In the genomic region with DNA sequence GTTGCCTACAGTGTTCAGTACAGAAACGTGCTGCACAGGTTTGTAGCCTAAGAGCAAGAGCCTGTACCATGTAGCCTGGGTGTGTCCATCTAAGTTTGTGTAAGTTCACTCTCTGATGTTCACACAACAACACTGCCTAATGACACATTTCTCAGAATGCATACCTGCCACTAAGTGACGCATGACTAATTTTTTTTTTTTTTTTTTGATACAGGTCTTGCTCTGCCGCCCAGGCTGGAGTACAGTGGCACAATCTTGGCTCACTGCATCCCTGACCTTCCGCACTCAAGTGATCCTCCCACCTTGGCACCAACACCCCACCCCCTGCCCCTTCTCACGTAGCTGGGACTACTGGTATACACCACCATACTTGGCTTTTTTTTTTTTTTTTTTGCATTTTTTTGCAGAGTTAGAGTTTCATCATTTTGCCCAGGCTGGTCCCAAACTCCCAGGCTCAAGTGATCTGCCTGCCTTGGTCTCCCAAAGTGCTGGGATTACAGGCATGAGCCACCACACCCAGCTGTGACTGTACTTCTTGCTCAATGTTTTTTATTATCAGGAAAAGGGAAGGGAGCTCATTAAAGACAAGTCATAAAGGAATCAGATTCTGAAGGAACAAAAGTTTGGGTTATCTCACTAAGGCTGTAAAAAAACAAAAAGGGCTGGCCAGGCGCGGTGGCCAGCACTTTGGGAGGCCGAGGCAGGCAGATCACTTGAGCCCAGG, we compare ENCODE assay signal across 1 cellular context.
TF ChIP-seq lines count a peak whose summit lies in the region.

No MANE protein-coding gene starts in this region.

TF ChIP-seq in HepG2, 621 proteins besides CTCF, POLR2A, EP300 and RAD21:
- TF ChIP-seq ZFP90 (CRISPR knock-in tag; IDR thresholded peaks at IDR 0.05; ENCODE audit: borderline replicate concordance) (no peak), TEAD3 (CRISPR knock-in tag; optimal IDR thresholded peaks at IDR 0.05; ENCODE audit: borderline replicate concordance) (peak; percentile 37)
- TF ChIP-seq, protein P1, sequence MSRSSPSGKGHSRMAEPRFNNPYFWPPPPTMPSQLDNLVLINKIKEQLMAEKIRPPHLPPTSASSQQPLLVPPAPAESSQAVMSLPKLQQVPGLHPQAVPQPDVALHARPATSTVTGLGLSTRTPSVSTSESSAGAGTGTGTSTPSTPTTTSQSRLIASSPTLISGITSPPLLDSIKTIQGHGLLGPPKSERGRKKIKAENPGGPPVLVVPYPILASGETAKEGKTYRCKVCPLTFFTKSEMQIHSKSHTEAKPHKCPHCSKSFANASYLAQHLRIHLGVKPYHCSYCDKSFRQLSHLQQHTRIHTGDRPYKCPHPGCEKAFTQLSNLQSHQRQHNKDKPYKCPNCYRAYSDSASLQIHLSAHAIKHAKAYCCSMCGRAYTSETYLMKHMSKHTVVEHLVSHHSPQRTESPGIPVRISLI (CRISPR knock-in tag; IDR thresholded peaks at IDR 0.05; ENCODE audit: borderline replicate concordance) = 0 out of 2 replicates have a peak, but pooled peaks have one; percentile 28
